ENCODE assay signal across 13 cellular contexts in the genomic region with DNA sequence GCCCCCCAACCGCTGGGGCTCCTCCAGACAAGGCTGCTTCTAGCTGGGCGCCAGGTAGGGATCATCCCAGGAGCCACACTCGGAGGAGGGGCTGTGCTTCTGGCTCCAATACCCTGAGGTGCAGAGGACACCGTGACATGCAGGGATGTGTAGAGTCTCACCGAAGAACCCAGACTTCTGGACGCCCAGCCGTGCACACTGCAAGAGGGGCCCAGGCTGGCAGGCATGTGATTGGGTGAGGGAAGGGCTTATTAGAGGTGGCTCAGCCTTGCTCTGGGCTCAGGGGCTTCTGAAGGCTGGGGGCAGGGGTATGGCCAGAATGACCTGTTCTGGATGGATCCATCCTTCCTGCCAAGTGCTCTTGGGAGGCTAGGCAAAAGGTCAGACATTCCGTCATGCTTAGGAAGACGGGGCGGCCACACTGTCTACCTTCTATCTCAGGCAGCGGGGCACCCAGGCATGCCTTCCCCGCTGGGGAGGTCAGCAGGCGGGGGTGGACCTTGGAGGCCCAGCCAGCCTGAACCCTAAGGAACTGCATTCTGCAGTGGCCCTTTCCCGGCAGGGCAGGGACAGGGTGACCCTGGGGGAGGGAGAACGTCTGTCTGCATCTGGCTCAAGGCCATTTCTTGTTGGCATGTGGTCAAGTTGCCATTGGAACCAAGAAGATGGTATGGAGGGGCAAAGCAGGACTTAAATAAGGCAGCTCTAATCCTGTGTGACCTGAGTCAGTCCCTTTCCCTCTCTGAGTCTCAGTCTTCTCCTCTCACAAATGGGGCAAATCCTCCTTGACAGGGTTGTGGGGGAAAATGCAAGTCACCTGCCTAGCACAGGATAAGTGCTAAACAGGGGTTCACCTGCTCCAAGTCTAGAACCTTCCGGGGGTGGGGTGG. TPM values are rescaled to one million over a fixed set of nuclear protein-coding genes. Genes with fewer than 3 reads are reported as not detected.
DNase-seq lines count a peak whose midpoint lies in the region; ATAC-seq and TF ChIP-seq lines count a peak whose summit lies in the region.
"Had no signal": no experiment of that assay in that cellular context is flagged by ENCODE, and none has a peak within 500 bp of the region (broad histone marks: within the 10 kb centered on the region; RNA-seq: fewer than 3 reads in every experiment).

No MANE protein-coding gene starts in this region.

- no peak for ATAC-seq in RWPE2 (ENCODE audit: low read depth)
- ATAC-seq in GM18511 (IDR thresholded peaks at IDR 0.05; ENCODE audit: unreplicated experiment): no peak

- H3K27me3 ChIP-seq in RWPE2 (ENCODE audit: insufficient read depth, poor library complexity, severe bottlenecking) (no peaks in the 10 kb centered on the region), iPS-20b (ENCODE audit: insufficient read depth, low read length) (no peaks in the 10 kb centered on the region)
- H3K27me3 ChIP-seq: cardiac muscle cell had no signal

- H3K4me1 ChIP-seq in RWPE2 (ENCODE audit: insufficient read depth, poor library complexity, severe bottlenecking) (peaks cover 61% of the 10 kb centered on the region), iPS-20b (ENCODE audit: insufficient read depth, low read length) (peaks cover 5% of the 10 kb centered on the region; the same call in 1 of the 2 replicates)

- no peak overlapping the region for H3K27ac Mint-ChIP-seq in activated naive CD8-positive, alpha-beta T cell treated with anti-CD3 and anti-CD28 coated beads for 36 hours

- H3K4me3 ChIP-seq in RWPE2 (ENCODE audit: severe bottlenecking) (no peak overlapping the region), iPS-20b (ENCODE audit: low read length) (no peak overlapping the region), skin epidermis (peak overlapping the region in 1 of 7 experiments; percentile 13)
- H3K4me3 ChIP-seq: cardiac muscle cell had no signal

- H3K4me3 Mint-ChIP-seq in activated naive CD8-positive, alpha-beta T cell treated with anti-CD3 and anti-CD28 coated beads for 36 hours: no peak overlapping the region

- DNase-seq in Daoy (ENCODE audit: low read depth) (peak; percentile 52), RWPE2 (ENCODE audit: low spot score) (peak; percentile 68), NCI-H226 (no peak)
- no peak for DNase-seq in activated naive CD4-positive, alpha-beta T cell treated with Interleukin-2 at 50 U/mL for 16 hours
- no peak for DNase-seq in activated naive CD8-positive, alpha-beta T cell treated with anti-CD3 and anti-CD28 coated beads for 36 hours
- DNase-seq: GOT3, KBM-7, SIG-M5 had no signal

- H3K9me3 ChIP-seq in RWPE2 (ENCODE audit: severe bottlenecking): no peaks in the 10 kb centered on the region
- no peaks in the 10 kb centered on the region for H3K9me3 ChIP-seq in iPS-20b (ENCODE audit: insufficient read depth, low read depth, low read length)

- peak overlapping the region; percentile 7; the same call in 1 of the 2 replicates for H3K9ac ChIP-seq in iPS-20b (ENCODE audit: low read depth, low read length)

- H3K9me3 Mint-ChIP-seq in activated naive CD8-positive, alpha-beta T cell treated with anti-CD3 and anti-CD28 coated beads for 36 hours: no peaks in the 10 kb centered on the region

- no peaks in the 10 kb centered on the region for H3K27me3 Mint-ChIP-seq in activated naive CD8-positive, alpha-beta T cell treated with anti-CD3 and anti-CD28 coated beads for 36 hours

- peak overlapping the region; percentile 89 for H3K27ac ChIP-seq in RWPE2 (ENCODE audit: poor library complexity, severe bottlenecking)
- H3K27ac ChIP-seq in iPS-20b (ENCODE audit: low read length): no peak overlapping the region
- peak overlapping the region in 20 of 21 experiments; percentile 37 to 96 (median 82) for H3K27ac ChIP-seq in skin epidermis
- H3K27ac ChIP-seq: cardiac muscle cell had no signal

- H3K36me3 Mint-ChIP-seq in activated naive CD8-positive, alpha-beta T cell treated with anti-CD3 and anti-CD28 coated beads for 36 hours: no peaks in the 10 kb centered on the region

- H3K4me1 Mint-ChIP-seq in activated naive CD8-positive, alpha-beta T cell treated with anti-CD3 and anti-CD28 coated beads for 36 hours: no peaks in the 10 kb centered on the region

- H3K36me3 ChIP-seq in RWPE2 (ENCODE audit: low read depth) (peaks cover 28% of the 10 kb centered on the region), iPS-20b (ENCODE audit: insufficient read depth, low read depth, low read length) (no peaks in the 10 kb centered on the region)
- H3K36me3 ChIP-seq: cardiac muscle cell had no signal

- TF ChIP-seq CTCF in RWPE2 (IDR thresholded peaks at IDR 0.05; ENCODE audit: poor library complexity, severe bottlenecking): no peak

RNA-seq across cellular contexts. Expression of a gene that starts 5.8 kb away (rescaled TPM):
- 4.9 and 6.6 TPM in 2 replicates for total RNA-seq in Daoy (2014; rRNA removed; shearing (Covaris generic))
- total RNA-seq in activated naive CD8-positive, alpha-beta T cell treated with anti-CD3 and anti-CD28 coated beads for 36 hours: 1 to 10 TPM; 2.8 to 3.0 TPM
- total RNA-seq: cardiac muscle cell had no signal

RNA-seq across cellular contexts. Expression of a gene that starts 45.5 kb away (rescaled TPM):
- not detected in 2 replicates for total RNA-seq in Daoy (2014; rRNA removed; shearing (Covaris generic))
- total RNA-seq in activated naive CD8-positive, alpha-beta T cell treated with anti-CD3 and anti-CD28 coated beads for 36 hours: not detected
- total RNA-seq: cardiac muscle cell, osteocyte had no signal

Comparison
In these comparisons a context has a peak if more than half of its experiments do, and no peak if none do; other contexts are left out.
1. DNase-seq: peak in Daoy (single experiment) and RWPE2 (single experiment); none in activated naive CD4-positive, alpha-beta T cell treated with Interleukin-2 at 50 U/mL for 16 hours (single experiment), activated naive CD8-positive, alpha-beta T cell treated with anti-CD3 and anti-CD28 coated beads for 36 hours (single experiment) and NCI-H226 (single experiment).